In the genomic region with DNA sequence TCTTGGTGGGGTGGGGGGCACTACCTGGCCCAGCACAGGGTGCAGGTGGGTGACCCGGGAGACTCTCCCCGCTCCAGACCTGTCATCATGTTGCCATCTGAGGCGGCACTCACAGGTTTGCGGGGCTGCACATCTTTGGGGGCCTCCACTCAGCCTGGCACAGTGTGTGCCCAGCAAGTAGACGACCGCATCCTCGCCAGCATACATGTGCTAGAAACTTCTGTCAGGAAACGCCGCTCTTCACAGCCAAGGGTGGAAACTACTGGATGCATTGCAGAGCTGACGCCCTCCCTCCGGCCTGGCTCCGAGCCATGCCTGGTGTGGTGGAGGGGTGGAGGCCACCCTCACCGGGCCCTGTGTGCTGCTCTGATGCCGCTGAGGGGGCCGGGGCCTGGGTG, we compare ENCODE assay signal across 4 cellular contexts. TPM values are rescaled to one million over a fixed set of nuclear protein-coding genes. Genes with fewer than 3 reads are reported as not detected.
"Had no signal": no experiment of that assay in that cellular context is flagged by ENCODE, and none has a peak within 500 bp of the region (broad histone marks: within the 10 kb centered on the region; RNA-seq: fewer than 3 reads in every experiment).

No MANE protein-coding gene starts in this region.

RNA-seq across cellular contexts. Expression of gene APOD, which starts 39.4 kb away (rescaled TPM):
- total RNA-seq: H7, HepG2, HT1080 had no signal
- polyA plus RNA-seq: HepG2, IgD-negative memory B cell had no signal
